ENCODE assay signal across 38 cellular contexts in the genomic region with DNA sequence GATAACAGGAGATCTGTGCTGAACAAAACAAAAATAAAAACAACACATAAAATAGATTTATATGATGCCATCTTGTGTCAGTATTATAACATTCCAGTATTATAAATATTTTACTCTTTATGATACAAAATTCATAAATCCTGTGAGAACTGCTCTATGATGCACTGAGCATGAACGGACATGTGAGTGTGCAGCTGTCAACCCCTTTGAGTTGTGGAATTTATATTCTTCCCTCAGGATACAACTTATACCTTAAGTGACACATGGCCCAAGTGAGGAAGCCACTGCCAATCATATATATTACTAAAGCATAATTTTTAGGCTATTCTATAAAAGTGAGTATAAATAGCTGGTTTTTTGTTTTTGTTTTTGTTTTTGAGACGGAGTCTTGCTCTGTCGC.
"Had no signal": no experiment of that assay in that cellular context is flagged by ENCODE, and none has a peak within 500 bp of the region (broad histone marks: within the 10 kb centered on the region; RNA-seq: fewer than 3 reads in every experiment).

No MANE protein-coding gene starts in this region.

- DNase-seq: activated effector memory CD4-positive, alpha-beta T cell treated with anti-CD3 and anti-CD28 coated beads, Interleukin-2, amount 50 U/mL, for 16 hours; activated effector memory CD4-positive, alpha-beta T cell treated with Interleukin-2 at 50 U/mL for 16 hours; activated gamma-delta T cell; activated gamma-delta T cell treated with Interleukin-2 at 50 U/mL for 16 hours; activated naive CD4-positive, alpha-beta T cell; activated naive CD4-positive, alpha-beta T cell treated with anti-CD3 and anti-CD28 coated beads for 36 hours; activated naive CD4-positive, alpha-beta T cell treated with anti-CD3 and anti-CD28 coated beads, Interleukin-2, amount 10 ng/mL, durations not matched to agents 7 days and 5 days; activated naive CD4-positive, alpha-beta T cell treated with anti-CD3 and anti-CD28 coated beads, Interleukin-2, amount 50 U/mL, for 16 hours; activated naive CD4-positive, alpha-beta T cell treated with Interleukin-2 at 50 U/mL for 16 hours; activated naive CD8-positive, alpha-beta T cell treated with anti-CD3 and anti-CD28 coated beads for 36 hours; activated naive CD8-positive, alpha-beta T cell treated with anti-CD3 and anti-CD28 coated beads, Interleukin-2, amount 10 ng/mL, durations not matched to agents 7 days and 5 days; activated naive CD8-positive, alpha-beta T cell treated with anti-CD3 and anti-CD28 coated beads, Interleukin-2, amount 50 U/mL, for 24 hours; activated T-cell treated with anti-CD3 and anti-CD28 coated beads for 4 hours; activated T-cell treated with anti-CD3 and anti-CD28 coated beads, Interleukin-2, amount 50 U/mL, for 1 hour; activated T-cell treated with anti-CD3 and anti-CD28 coated beads, Interleukin-2, amount 50 U/mL, for 24 hours; activated T-cell treated with anti-CD3 and anti-CD28 coated beads, Interleukin-2, amount 50 U/mL, for 4 hours; activated T-cell treated with anti-CD3 and anti-CD28 coated beads, Interleukin-2, amount 50 U/mL, for 48 hours; activated T-cell treated with anti-CD3 and anti-CD28 coated beads, Interleukin-2, amount 50 U/mL, for 72 hours; adrenal gland; amniotic stem cell; anterior cingulate cortex; aorta; body of pancreas; brain microvascular endothelial cell; caudate nucleus; central memory CD4-positive, alpha-beta T cell; cerebellar nuclear complex had no signal

- H3K27ac Mint-ChIP-seq: activated naive CD4-positive, alpha-beta T cell treated with anti-CD3 and anti-CD28 coated beads for 36 hours; activated naive CD4-positive, alpha-beta T cell treated with anti-CD3 and anti-CD28 coated beads, Interleukin-2, amount 10 ng/mL, durations not matched to agents 7 days and 5 days; activated naive CD4-positive, alpha-beta T cell treated with anti-CD3 and anti-CD28 coated beads, Interleukin-2, amount 50 U/mL, for 24 hours; activated naive CD4-positive, alpha-beta T cell treated with anti-CD3 and anti-CD28 coated beads, Interleukin-2, amount 50 U/mL, for 72 hours; activated naive CD8-positive, alpha-beta T cell; activated naive CD8-positive, alpha-beta T cell treated with anti-CD3 and anti-CD28 coated beads for 36 hours; activated naive CD8-positive, alpha-beta T cell treated with anti-CD3 and anti-CD28 coated beads, Interleukin-2, amount 10 ng/mL, durations not matched to agents 7 days and 5 days; activated naive CD8-positive, alpha-beta T cell treated with anti-CD3 and anti-CD28 coated beads, Interleukin-2, amount 50 U/mL, for 24 hours; activated T-cell treated with anti-CD3 and anti-CD28 coated beads, Interleukin-2, amount 50 U/mL, for 24 hours; activated T-cell treated with anti-CD3 and anti-CD28 coated beads, Interleukin-2, amount 50 U/mL, for 72 hours; activated T-helper 1 cell treated with anti-CD3 and anti-CD28 coated beads, Interleukin-12 subunit alpha, Interleukin-12 subunit beta, Interleukin-2, Interleukin-4 antibody, amounts not matched to agents 30 ng/mL and 10 ng/mL and 1 ng/mL, durations not matched to agents 14 hours and 24 hours and 36 hours; activated T-helper 17 cell treated with anti-CD3 and anti-CD28 coated beads, Interleukin-2, amount 50 U/mL, for 72 hours; activated T-helper 2 cell treated with anti-CD3 and anti-CD28 coated beads, Interferon-gamma antibody, Interleukin-2, Interleukin-4, amounts not matched to agents 10 μg/mL and 5 μg/mL and 100 μg/mL, durations not matched to agents 14 hours and 24 hours and 36 hours; brain had no signal

- H3K4me3 ChIP-seq: adrenal gland, ascending aorta, body of pancreas, breast epithelium, cardiac muscle cell had no signal

- H3K27me3 Mint-ChIP-seq: activated naive CD4-positive, alpha-beta T cell treated with anti-CD3 and anti-CD28 coated beads, Interleukin-2, amount 10 ng/mL, durations not matched to agents 7 days and 5 days; activated naive CD8-positive, alpha-beta T cell; activated naive CD8-positive, alpha-beta T cell treated with anti-CD3 and anti-CD28 coated beads for 36 hours; activated naive CD8-positive, alpha-beta T cell treated with anti-CD3 and anti-CD28 coated beads, Interleukin-2, amount 10 ng/mL, durations not matched to agents 7 days and 5 days; activated naive CD8-positive, alpha-beta T cell treated with anti-CD3 and anti-CD28 coated beads, Interleukin-2, amount 50 U/mL, for 24 hours; activated T-cell treated with anti-CD3 and anti-CD28 coated beads, Interleukin-2, amount 50 U/mL, for 24 hours; central memory CD8-positive, alpha-beta T cell had no signal

- ATAC-seq: activated naive CD4-positive, alpha-beta T cell treated with anti-CD3 and anti-CD28 coated beads, Interleukin-2, amount 50 U/mL, for 72 hours; activated naive CD8-positive, alpha-beta T cell treated with anti-CD3 and anti-CD28 coated beads, Interleukin-2, amount 50 U/mL, for 24 hours; activated T-cell treated with anti-CD3 and anti-CD28 coated beads, Interleukin-2, amount 50 U/mL, for 4 hours; activated T-cell treated with anti-CD3 and anti-CD28 coated beads, Interleukin-2, amount 50 U/mL, for 72 hours; activated T-helper 17 cell treated with anti-CD3 and anti-CD28 coated beads, Interleukin-2, amount 50 U/mL, for 72 hours; body of pancreas had no signal

- H3K9me3 ChIP-seq: adrenal gland, ascending aorta, body of pancreas, breast epithelium had no signal

- H3K36me3 ChIP-seq: adrenal gland, ascending aorta, brain microvascular endothelial cell, breast epithelium, cardiac muscle cell had no signal

- H3K27me3 ChIP-seq: adrenal gland, ascending aorta, body of pancreas, brain microvascular endothelial cell, breast epithelium, cardiac muscle cell had no signal

- H3K36me3 Mint-ChIP-seq: activated naive CD4-positive, alpha-beta T cell treated with anti-CD3 and anti-CD28 coated beads, Interleukin-2, amount 10 ng/mL, durations not matched to agents 7 days and 5 days; activated naive CD4-positive, alpha-beta T cell treated with anti-CD3 and anti-CD28 coated beads, Interleukin-2, amount 50 U/mL, for 24 hours; activated naive CD4-positive, alpha-beta T cell treated with anti-CD3 and anti-CD28 coated beads, Interleukin-2, amount 50 U/mL, for 72 hours; activated naive CD8-positive, alpha-beta T cell; activated naive CD8-positive, alpha-beta T cell treated with anti-CD3 and anti-CD28 coated beads for 36 hours; activated naive CD8-positive, alpha-beta T cell treated with anti-CD3 and anti-CD28 coated beads, Interleukin-2, amount 10 ng/mL, durations not matched to agents 7 days and 5 days; brain had no signal

- H3K4me1 ChIP-seq: adrenal gland, breast epithelium had no signal

- H3K4me3 Mint-ChIP-seq: activated naive CD4-positive, alpha-beta T cell treated with anti-CD3 and anti-CD28 coated beads for 36 hours; activated naive CD4-positive, alpha-beta T cell treated with anti-CD3 and anti-CD28 coated beads, Interleukin-2, amount 10 ng/mL, durations not matched to agents 7 days and 5 days; activated naive CD4-positive, alpha-beta T cell treated with anti-CD3 and anti-CD28 coated beads, Interleukin-2, amount 50 U/mL, for 24 hours; activated naive CD8-positive, alpha-beta T cell; activated naive CD8-positive, alpha-beta T cell treated with anti-CD3 and anti-CD28 coated beads for 36 hours; activated naive CD8-positive, alpha-beta T cell treated with anti-CD3 and anti-CD28 coated beads, Interleukin-2, amount 10 ng/mL, durations not matched to agents 7 days and 5 days; activated naive CD8-positive, alpha-beta T cell treated with anti-CD3 and anti-CD28 coated beads, Interleukin-2, amount 50 U/mL, for 24 hours; activated T-cell treated with anti-CD3 and anti-CD28 coated beads, Interleukin-2, amount 50 U/mL, for 24 hours; activated T-cell treated with anti-CD3 and anti-CD28 coated beads, Interleukin-2, amount 50 U/mL, for 4 hours; activated T-cell treated with anti-CD3 and anti-CD28 coated beads, Interleukin-2, amount 50 U/mL, for 72 hours; activated T-helper 1 cell treated with anti-CD3 and anti-CD28 coated beads, Interleukin-12 subunit alpha, Interleukin-12 subunit beta, Interleukin-2, Interleukin-4 antibody, amounts not matched to agents 30 ng/mL and 10 ng/mL and 1 ng/mL, durations not matched to agents 14 hours and 24 hours and 36 hours; activated T-helper 17 cell treated with anti-CD3 and anti-CD28 coated beads, Interleukin-2, amount 50 U/mL, for 72 hours; brain; central memory CD8-positive, alpha-beta T cell had no signal

- H3K27ac ChIP-seq: adrenal gland, ascending aorta, body of pancreas, brain microvascular endothelial cell, breast epithelium, cardiac muscle cell had no signal

- H3K9me3 Mint-ChIP-seq: activated naive CD4-positive, alpha-beta T cell treated with anti-CD3 and anti-CD28 coated beads for 36 hours; activated naive CD4-positive, alpha-beta T cell treated with anti-CD3 and anti-CD28 coated beads, Interleukin-2, amount 10 ng/mL, durations not matched to agents 7 days and 5 days; activated naive CD4-positive, alpha-beta T cell treated with anti-CD3 and anti-CD28 coated beads, Interleukin-2, amount 50 U/mL, for 24 hours; activated naive CD4-positive, alpha-beta T cell treated with anti-CD3 and anti-CD28 coated beads, Interleukin-2, amount 50 U/mL, for 72 hours; activated naive CD8-positive, alpha-beta T cell treated with anti-CD3 and anti-CD28 coated beads for 36 hours; activated naive CD8-positive, alpha-beta T cell treated with anti-CD3 and anti-CD28 coated beads, Interleukin-2, amount 10 ng/mL, durations not matched to agents 7 days and 5 days; activated naive CD8-positive, alpha-beta T cell treated with anti-CD3 and anti-CD28 coated beads, Interleukin-2, amount 50 U/mL, for 24 hours; activated T-cell treated with anti-CD3 and anti-CD28 coated beads, Interleukin-2, amount 50 U/mL, for 24 hours; activated T-cell treated with anti-CD3 and anti-CD28 coated beads, Interleukin-2, amount 50 U/mL, for 4 hours; activated T-cell treated with anti-CD3 and anti-CD28 coated beads, Interleukin-2, amount 50 U/mL, for 72 hours; activated T-helper 1 cell treated with anti-CD3 and anti-CD28 coated beads, Interleukin-12 subunit alpha, Interleukin-12 subunit beta, Interleukin-2, Interleukin-4 antibody, amounts not matched to agents 30 ng/mL and 10 ng/mL and 1 ng/mL, durations not matched to agents 14 hours and 24 hours and 36 hours; activated T-helper 17 cell treated with anti-CD3 and anti-CD28 coated beads, Interleukin-2, amount 50 U/mL, for 72 hours; activated T-helper 2 cell treated with anti-CD3 and anti-CD28 coated beads, Interferon-gamma antibody, Interleukin-2, Interleukin-4, amounts not matched to agents 10 μg/mL and 5 μg/mL and 100 μg/mL, durations not matched to agents 14 hours and 24 hours and 36 hours; brain; central memory CD8-positive, alpha-beta T cell had no signal

- H3K4me1 Mint-ChIP-seq: activated naive CD4-positive, alpha-beta T cell treated with anti-CD3 and anti-CD28 coated beads, Interleukin-2, amount 10 ng/mL, durations not matched to agents 7 days and 5 days; activated naive CD4-positive, alpha-beta T cell treated with anti-CD3 and anti-CD28 coated beads, Interleukin-2, amount 50 U/mL, for 24 hours; activated naive CD8-positive, alpha-beta T cell treated with anti-CD3 and anti-CD28 coated beads for 36 hours; activated naive CD8-positive, alpha-beta T cell treated with anti-CD3 and anti-CD28 coated beads, Interleukin-2, amount 10 ng/mL, durations not matched to agents 7 days and 5 days; activated naive CD8-positive, alpha-beta T cell treated with anti-CD3 and anti-CD28 coated beads, Interleukin-2, amount 50 U/mL, for 24 hours; activated T-helper 17 cell treated with anti-CD3 and anti-CD28 coated beads, Interleukin-2, amount 50 U/mL, for 72 hours; central memory CD8-positive, alpha-beta T cell had no signal
